14 cellular contexts compared by ENCODE assay signal in the genomic region with DNA sequence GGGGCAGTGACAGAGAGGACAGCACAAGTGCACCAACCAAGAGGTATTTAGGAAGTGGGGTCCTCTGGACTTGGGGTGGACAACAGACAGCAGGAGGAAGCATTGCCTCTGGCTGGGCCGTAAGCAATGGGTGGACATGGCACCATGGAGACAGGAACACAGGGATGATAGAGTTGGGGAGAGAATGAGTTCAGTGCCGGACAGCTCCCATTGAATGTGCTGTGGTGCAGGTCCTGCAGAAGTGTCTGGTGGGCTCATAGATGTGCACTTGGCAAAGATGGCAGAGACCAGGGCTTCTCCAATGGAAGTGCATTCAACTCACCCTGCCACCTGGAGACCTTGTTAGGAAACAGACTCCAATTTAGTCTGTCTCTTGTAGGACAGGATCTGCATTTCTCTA.
"Had no signal": no experiment of that assay in that cellular context is flagged by ENCODE, and none has a peak within 500 bp of the region (broad histone marks: within the 10 kb centered on the region; RNA-seq: fewer than 3 reads in every experiment).

No MANE protein-coding gene starts in this region.

- DNase-seq: activated CD4-positive, alpha-beta T cell treated with anti-CD3 and anti-CD28 coated beads, Interleukin-2, amount 10 ng/mL, durations not matched to agents 7 days and 5 days; activated CD8-positive, alpha-beta memory T cell treated with anti-CD3 and anti-CD28 coated beads, Interleukin-2, amount 50 U/mL, for 48 hours; activated gamma-delta T cell; activated T-cell treated with anti-CD3 and anti-CD28 coated beads, Interleukin-2, amount 50 U/mL, for 72 hours; cortex of kidney; effector CD8-positive, alpha-beta T cell; foreskin fibroblast; glutamatergic neuron; naive thymus-derived CD8-positive, alpha-beta T cell; small intestine; stimulated activated CD4-positive, alpha-beta T cell treated with anti-CD3 and anti-CD28 coated beads, Interleukin-4, amount 100 ng/mL, for 4 hours; stimulated activated CD8-positive, alpha-beta memory T cell treated with anti-CD3 and anti-CD28 coated beads, Interleukin-4, amount 100 ng/mL, for 48 hours; stimulated activated naive CD8-positive, alpha-beta T cell treated with anti-CD3 and anti-CD28 coated beads, Interleukin-15, Interleukin-2, amounts not matched to agents 100 U/mL and 50 U/mL, for 24 hours had no signal

- ATAC-seq: activated naive CD4-positive, alpha-beta T cell treated with anti-CD3 and anti-CD28 coated beads, Interleukin-2, amount 50 U/mL, for 72 hours; activated T-cell treated with anti-CD3 and anti-CD28 coated beads, Interleukin-2, amount 50 U/mL, for 72 hours; naive thymus-derived CD8-positive, alpha-beta T cell; stimulated activated naive CD8-positive, alpha-beta T cell treated with anti-CD3 and anti-CD28 coated beads, Interleukin-15, Interleukin-2, amounts not matched to agents 100 U/mL and 50 U/mL, for 24 hours had no signal
